22 cellular contexts compared by ENCODE assay signal in the genomic region with DNA sequence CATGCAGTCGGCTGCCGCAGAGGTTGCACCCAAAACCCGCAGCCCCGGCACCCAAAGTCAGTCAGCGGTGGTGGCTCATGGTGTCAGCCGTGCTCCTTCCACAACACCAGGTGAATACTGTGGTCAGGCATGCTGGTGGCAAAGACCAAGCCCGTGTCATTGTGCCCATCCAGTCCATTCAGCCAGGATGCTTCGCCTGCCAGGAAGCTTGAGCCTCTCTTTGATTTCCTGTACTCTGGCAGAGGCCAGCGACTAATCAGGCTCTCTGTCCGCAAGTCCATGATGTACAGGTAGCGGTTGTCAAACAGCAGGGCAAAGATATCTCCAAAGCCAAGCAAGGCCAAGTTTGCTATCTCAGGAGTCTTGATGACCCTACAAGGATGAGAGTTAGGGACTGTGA.
"Had no signal": no experiment of that assay in that cellular context is flagged by ENCODE, and none has a peak within 500 bp of the region (broad histone marks: within the 10 kb centered on the region; RNA-seq: fewer than 3 reads in every experiment).

No MANE protein-coding gene starts in this region.

- H3K27ac Mint-ChIP-seq: mesothelial cell of epicardium had no signal

- H3K4me1 ChIP-seq: gastroesophageal sphincter had no signal

- H3K27me3 ChIP-seq: dorsolateral prefrontal cortex, esophagus muscularis mucosa, foreskin keratinocyte, gastroesophageal sphincter, heart left ventricle, hepatocyte had no signal

- H3K4me3 ChIP-seq: coronary artery, dorsolateral prefrontal cortex, esophagus muscularis mucosa, gastroesophageal sphincter, heart left ventricle, hepatocyte, left ventricle myocardium inferior, lower lobe of right lung had no signal

- H3K27ac ChIP-seq: coronary artery, dorsolateral prefrontal cortex, esophagus muscularis mucosa, foreskin keratinocyte, gastroesophageal sphincter, heart left ventricle, hepatocyte, left ventricle myocardium inferior, lower lobe of right lung had no signal

- ATAC-seq: foreskin keratinocyte; gastroesophageal sphincter; left colon; left lobe of liver; lower lobe of right lung; naive thymus-derived CD4-positive, alpha-beta T cell had no signal

- H3K9me3 ChIP-seq: esophagus muscularis mucosa, gastroesophageal sphincter, heart left ventricle, left ventricle myocardium inferior, lower lobe of right lung had no signal

- H3K4me1 Mint-ChIP-seq: mesothelial cell of epicardium had no signal

- H3K27me3 Mint-ChIP-seq: naive thymus-derived CD4-positive, alpha-beta T cell had no signal

- H3K9me3 Mint-ChIP-seq: immature natural killer cell; mesothelial cell of epicardium; naive thymus-derived CD4-positive, alpha-beta T cell had no signal

- H3K4me3 Mint-ChIP-seq: immature natural killer cell; mesothelial cell of epicardium; naive thymus-derived CD4-positive, alpha-beta T cell had no signal

- DNase-seq: dermis blood vessel endothelial cell; dorsolateral prefrontal cortex; effector CD4-positive, alpha-beta T cell; effector memory CD4-positive, alpha-beta T cell; foreskin keratinocyte; heart left ventricle; hypothalamus; immature natural killer cell; islet precursor cell; kidney; kidney glomerular epithelial cell; left colon; left ventricle myocardium inferior; lower lobe of right lung; mesenchymal stem cell; naive thymus-derived CD4-positive, alpha-beta T cell had no signal
